In the genomic region with DNA sequence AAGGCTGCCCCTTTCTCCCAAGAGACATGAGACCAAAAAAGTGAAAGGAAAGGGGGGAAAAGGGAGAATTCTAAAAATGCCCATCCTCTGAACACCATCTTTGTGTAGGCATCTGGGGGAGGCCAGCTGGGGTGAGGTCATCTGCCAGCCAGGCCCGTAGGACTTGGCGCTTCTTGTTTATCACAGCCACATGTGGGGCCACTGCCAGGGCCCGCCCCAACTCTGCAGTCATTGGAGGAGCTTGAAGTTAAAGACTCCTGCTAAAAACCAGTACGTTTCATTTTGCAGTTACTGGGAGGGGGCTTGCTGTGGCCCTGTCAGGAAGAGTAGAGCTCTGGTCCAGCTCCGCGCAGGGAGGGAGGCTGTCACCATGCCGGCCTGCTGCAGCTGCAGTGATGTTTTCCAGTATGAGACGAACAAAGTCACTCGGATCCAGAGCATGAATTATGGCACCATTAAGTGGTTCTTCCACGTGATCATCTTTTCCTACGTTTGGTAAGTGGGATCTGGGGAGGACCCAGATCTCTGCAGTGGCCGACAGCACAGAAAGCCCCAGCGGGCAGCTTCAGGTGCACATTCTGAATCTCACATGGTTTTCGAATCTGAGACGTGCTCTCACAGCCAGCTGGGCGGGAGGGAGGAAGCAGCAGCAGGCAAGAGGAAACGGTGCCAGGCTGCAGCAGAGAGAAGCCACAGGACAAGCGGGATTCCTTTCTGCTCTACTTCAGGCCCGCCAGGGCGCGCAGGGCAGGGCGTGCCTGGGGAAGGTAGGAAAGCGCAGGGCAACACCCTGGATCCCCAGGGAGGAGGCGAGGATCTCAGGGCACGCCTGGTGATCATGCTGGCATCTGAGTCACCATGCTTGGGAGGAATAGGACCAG, we compare ENCODE assay signal across 8 cellular contexts. TPM values are rescaled to one million over a fixed set of nuclear protein-coding genes. Genes with fewer than 3 reads are reported as not detected.
DNase-seq lines count a peak whose midpoint lies in the region; ATAC-seq and TF ChIP-seq lines count a peak whose summit lies in the region.

TSS of gene P2RX7 (plus strand) at position 276 of the 881 bp plus-strand sequence. CDS start at position 371, 95 bp downstream.

- H3K4me1 Mint-ChIP-seq in activated naive CD8-positive, alpha-beta T cell treated with anti-CD3 and anti-CD28 coated beads, Interleukin-2, amount 50 U/mL, for 24 hours = peaks cover 65% of the 10 kb centered on the region

- H3K9me3 ChIP-seq in RWPE2 (ENCODE audit: severe bottlenecking) = no peaks in the 10 kb centered on the region
- no peaks in the 10 kb centered on the region for H3K9me3 ChIP-seq in aorta (ENCODE audit: control insufficient read depth, low read length)

- H3K27ac Mint-ChIP-seq in activated naive CD8-positive, alpha-beta T cell treated with anti-CD3 and anti-CD28 coated beads, Interleukin-2, amount 50 U/mL, for 24 hours = peak within 1 kb of the TSS; percentile 88

- H3K4me3 ChIP-seq in GM08714 (ENCODE audit: low read length) = peak within 1 kb of the TSS; percentile 38; the same call in 1 of the 2 replicates
- H3K4me3 ChIP-seq in RWPE2 (ENCODE audit: severe bottlenecking) = no peak within 1 kb of the TSS
- peak within 1 kb of the TSS; percentile 21 to 33 for H3K4me3 ChIP-seq in aorta (ENCODE audit: low read length in 2 of 2)

- H3K27ac ChIP-seq in RWPE2 (ENCODE audit: poor library complexity, severe bottlenecking) (peak within 1 kb of the TSS; percentile 7), aorta (ENCODE audit: low read depth in 1 of 2, low read length in 2 of 2) (no peak within 1 kb of the TSS)

- peaks cover 2% of the 10 kb centered on the region for H3K36me3 Mint-ChIP-seq in activated naive CD8-positive, alpha-beta T cell treated with anti-CD3 and anti-CD28 coated beads, Interleukin-2, amount 50 U/mL, for 24 hours (ENCODE audit: low read depth)

- H3K4me1 ChIP-seq in RWPE2 (ENCODE audit: insufficient read depth, poor library complexity, severe bottlenecking) (peaks cover 13% of the 10 kb centered on the region), aorta (ENCODE audit: control insufficient read depth in 1 of 2, insufficient read depth in 2 of 2, low read length in 2 of 2) (no peaks in the 10 kb centered on the region)

- H3K4me3 Mint-ChIP-seq in activated naive CD8-positive, alpha-beta T cell treated with anti-CD3 and anti-CD28 coated beads, Interleukin-2, amount 50 U/mL, for 24 hours = peak within 1 kb of the TSS; percentile 86

- ATAC-seq in RWPE2 (ENCODE audit: low read depth) (peak; percentile 100), Right ventricle myocardium inferior (peak; percentile 70), aorta (ENCODE audit: low FRiP score) (peak; percentile 64), HG03108 (IDR thresholded peaks at IDR 0.05; ENCODE audit: unreplicated experiment) (no peak)
- peak; percentile 44 for ATAC-seq in activated naive CD8-positive, alpha-beta T cell treated with anti-CD3 and anti-CD28 coated beads, Interleukin-2, amount 50 U/mL, for 24 hours

- H3K9me3 Mint-ChIP-seq in activated naive CD8-positive, alpha-beta T cell treated with anti-CD3 and anti-CD28 coated beads, Interleukin-2, amount 50 U/mL, for 24 hours = peaks cover 3% of the 10 kb centered on the region

- DNase-seq in KG1 (lab: John Stamatoyannopoulos, UW) (peak; percentile 22), RWPE2 (ENCODE audit: low spot score) (peak; percentile 88), Right ventricle myocardium inferior (ENCODE audit: missing footprints) (peak; percentile 90), occipital lobe (lab: John Stamatoyannopoulos, UW) (peak; percentile 92), aorta (peak; percentile 85 to 91)
- peak; percentile 61 for DNase-seq in activated naive CD8-positive, alpha-beta T cell treated with anti-CD3 and anti-CD28 coated beads, Interleukin-2, amount 50 U/mL, for 24 hours

- H3K36me3 ChIP-seq in RWPE2 (ENCODE audit: low read depth) = no peaks in the 10 kb centered on the region
- no peaks in the 10 kb centered on the region for H3K36me3 ChIP-seq in aorta (ENCODE audit: control insufficient read depth in 1 of 2, insufficient read depth in 2 of 2, low read length in 1 of 2)

- H3K27me3 ChIP-seq in RWPE2 (ENCODE audit: insufficient read depth, poor library complexity, severe bottlenecking) (no peaks in the 10 kb centered on the region), aorta (ENCODE audit: control insufficient read depth in 1 of 2, insufficient read depth in 2 of 2, low read length in 1 of 2) (no peaks in the 10 kb centered on the region)

- intact Hi-C loops in Right ventricle myocardium inferior (cut with DNase I) (no loop called here), aorta (cut with DNase I) (no loop called here)

- no peaks in the 10 kb centered on the region for H3K27me3 Mint-ChIP-seq in activated naive CD8-positive, alpha-beta T cell treated with anti-CD3 and anti-CD28 coated beads, Interleukin-2, amount 50 U/mL, for 24 hours

- TF ChIP-seq CTCF in RWPE2 (IDR thresholded peaks at IDR 0.05; ENCODE audit: poor library complexity, severe bottlenecking) = peak; percentile 11

- WGBS in aorta, 2 donors = 1% methylated on average over 25 of the region's 25 CpGs

RNA-seq across cellular contexts. Expression of gene P2RX7, which starts in this region (rescaled TPM):
- 2.0 TPM for total RNA-seq in Right ventricle myocardium inferior
- 2.7 TPM for total RNA-seq in occipital lobe
- 10 to 100 TPM in 1 of 2 donors, 1 to 10 TPM in 1; 3.9 to 12.8 TPM for total RNA-seq in aorta
- polyA plus RNA-seq in aorta = 1 to 10 TPM; 2.1 to 4.4 TPM

Comparison
In these comparisons a context has a peak if more than half of its experiments do, and no peak if none do; other contexts are left out.
1. DNase-seq: peak in every context shown above with its lines; median percentile 92 in occipital lobe; 90 in Right ventricle myocardium inferior; 88 in RWPE2; 88 in aorta; 61 in activated naive CD8-positive, alpha-beta T cell treated with anti-CD3 and anti-CD28 coated beads, Interleukin-2, amount 50 U/mL, for 24 hours; 22 in KG1.